ENCODE assay signal across 8 cellular contexts in the genomic region with DNA sequence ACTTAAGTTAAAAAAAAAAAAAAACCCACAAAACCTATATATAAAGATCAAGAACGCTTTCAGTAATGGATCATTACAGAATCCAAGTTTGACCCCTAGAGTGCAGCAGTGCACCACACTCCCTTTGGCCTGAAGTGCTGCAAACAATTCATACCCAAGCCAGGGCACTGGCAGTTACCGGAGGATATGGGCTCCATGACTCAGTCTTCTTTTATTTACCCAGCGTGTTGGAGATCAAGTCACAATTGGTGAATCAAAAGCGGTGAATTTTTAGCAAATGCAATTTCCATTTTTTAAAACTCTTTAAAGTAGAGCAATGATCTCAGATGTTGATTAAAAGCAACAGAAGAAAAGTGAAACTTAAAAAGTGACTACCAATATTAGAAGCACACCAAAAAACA. TPM values are rescaled to one million over a fixed set of nuclear protein-coding genes. Genes with fewer than 3 reads are reported as not detected.
DNase-seq lines count a peak whose midpoint lies in the region; ATAC-seq and TF ChIP-seq lines count a peak whose summit lies in the region.

No MANE protein-coding gene starts in this region.

- ATAC-seq in GM18861 (IDR thresholded peaks at IDR 0.05; ENCODE audit: unreplicated experiment) (peak; percentile 77), gastroesophageal sphincter (peak; percentile 93), thoracic aorta (ENCODE audit: insufficient number of reproducible peaks, low FRiP score, low read depth) (peak; percentile 88)

- TF ChIP-seq POLR2A in gastroesophageal sphincter (IDR thresholded peaks at IDR 0.05): no peak

- TF ChIP-seq CTCF in gastroesophageal sphincter (IDR thresholded peaks at IDR 0.05) (peak; percentile 72 to 83 (median 76)), osteocyte (IDR thresholded peaks at IDR 0.05) (peak; percentile 85), thoracic aorta (IDR thresholded peaks at IDR 0.05) (peak; percentile 75)

- H3K9ac ChIP-seq in SK-N-MC (ENCODE audit: insufficient read length): no peak overlapping the region

- peak overlapping the region; percentile 62 for H3K27ac Mint-ChIP-seq in activated naive CD4-positive, alpha-beta T cell treated with anti-CD3 and anti-CD28 coated beads for 36 hours
- H3K27ac Mint-ChIP-seq in osteocyte (ENCODE audit: unreplicated experiment): peak overlapping the region; percentile 64

- CTCF ChIA-PET in activated naive CD4-positive, alpha-beta T cell treated with anti-CD3 and anti-CD28 coated beads for 36 hours (lab: Charles Lee): interaction anchor here (0.7 to 7.8 kb wide), 25 partner anchors 8 to 580 kb away, joined by 3 to 105 read pairs (median 5); no protein-coding TSS in a partner anchor

- no peaks in the 10 kb centered on the region for H3K9me3 ChIP-seq in MG63
- no peaks in the 10 kb centered on the region for H3K9me3 ChIP-seq in SK-N-MC (ENCODE audit: low read depth, low read length)
- H3K9me3 ChIP-seq in gastroesophageal sphincter: no peaks in the 10 kb centered on the region
- H3K9me3 ChIP-seq in thoracic aorta: no peaks in the 10 kb centered on the region

- H3K27me3 ChIP-seq in ACC112 (ENCODE audit: insufficient read depth, low read length): no peaks in the 10 kb centered on the region
- no peaks in the 10 kb centered on the region for H3K27me3 ChIP-seq in MG63
- H3K27me3 ChIP-seq in gastroesophageal sphincter: no peaks in the 10 kb centered on the region
- no peaks in the 10 kb centered on the region for H3K27me3 ChIP-seq in thoracic aorta (replicated peaks; ENCODE audit: insufficient read depth)

- H3K4me1 ChIP-seq in ACC112 (ENCODE audit: control insufficient read depth, insufficient read depth, low read length, unreplicated experiment) (peaks cover 11% of the 10 kb centered on the region), gastroesophageal sphincter (peaks cover 0 to 19% (median 4%) of the 10 kb centered on the region in 3 donors), thoracic aorta (ENCODE audit: control insufficient read depth in 1 of 2, low read depth in 2 of 2) (peaks cover 0 to 9% of the 10 kb centered on the region in 2 donors)

- peak; percentile 86 for DNase-seq in MG63
- no peak for DNase-seq in SK-N-MC (ENCODE audit: low read depth, low spot score)
- peak; percentile 91 for DNase-seq in activated naive CD4-positive, alpha-beta T cell treated with anti-CD3 and anti-CD28 coated beads for 36 hours
- peak; percentile 87 for DNase-seq in osteocyte (ENCODE audit: extremely low spot score, unreplicated experiment)
- DNase-seq in thoracic aorta (ENCODE audit: low spot score): peak; percentile 48

- H3K27ac ChIP-seq in ACC112 (ENCODE audit: low read depth, low read length) (peak overlapping the region; percentile 39), SK-N-MC (peak overlapping the region; percentile 52; the same call in 1 of the 2 replicates), gastroesophageal sphincter (peak overlapping the region in 2 of 4 donors; percentile 24 to 25), thoracic aorta (peak overlapping the region in 1 of 2 donors; percentile 0)

- H3K4me3 ChIP-seq in ACC112 (ENCODE audit: low read depth, low read length): peak overlapping the region; percentile 54
- peak overlapping the region; percentile 6; the same call in 1 of the 2 replicates for H3K4me3 ChIP-seq in MG63
- H3K4me3 ChIP-seq in SK-N-MC: no peak overlapping the region
- no peak overlapping the region for H3K4me3 ChIP-seq in gastroesophageal sphincter
- H3K4me3 ChIP-seq in thoracic aorta: peak overlapping the region; percentile 23

- 3 to 11% methylated on average over 3 to 4 of the region's 4 CpGs for WGBS in gastroesophageal sphincter (ENCODE audit: low coverage in 1 of 2), 2 donors

- peaks cover 23% of the 10 kb centered on the region for H3K4me1 Mint-ChIP-seq in activated naive CD4-positive, alpha-beta T cell treated with anti-CD3 and anti-CD28 coated beads for 36 hours (ENCODE audit: low read depth)
- peaks cover 17% of the 10 kb centered on the region for H3K4me1 Mint-ChIP-seq in osteocyte (ENCODE audit: unreplicated experiment)

- H3K36me3 ChIP-seq in ACC112 (ENCODE audit: insufficient read depth, low read length) (peaks cover 4% of the 10 kb centered on the region; the same call in 1 of the 2 replicates), MG63 (peaks cover 20% of the 10 kb centered on the region), SK-N-MC (ENCODE audit: insufficient read depth, low read length) (0 out of 2 replicates have a peak, but pooled peaks cover 4% of the 10 kb centered on the region), gastroesophageal sphincter (peaks cover 0 to 40% of the 10 kb centered on the region in 2 donors), thoracic aorta (peaks cover under 1% of the 10 kb centered on the region)

- H2AFZ ChIP-seq in ACC112 (ENCODE audit: low read length, unreplicated experiment): no peak overlapping the region

- H3K4me3 Mint-ChIP-seq in activated naive CD4-positive, alpha-beta T cell treated with anti-CD3 and anti-CD28 coated beads for 36 hours: peak overlapping the region; percentile 41
- peak overlapping the region; percentile 45 for H3K4me3 Mint-ChIP-seq in osteocyte (ENCODE audit: unreplicated experiment)

- H3K79me2 ChIP-seq in ACC112 (ENCODE audit: control insufficient read depth, insufficient read depth, low read length, unreplicated experiment): no peaks in the 10 kb centered on the region

- H3K36me3 Mint-ChIP-seq in activated naive CD4-positive, alpha-beta T cell treated with anti-CD3 and anti-CD28 coated beads for 36 hours (ENCODE audit: low read depth): peaks cover 2% of the 10 kb centered on the region
- H3K36me3 Mint-ChIP-seq in osteocyte (ENCODE audit: unreplicated experiment): peaks cover 6% of the 10 kb centered on the region

- intact Hi-C loops in activated naive CD4-positive, alpha-beta T cell treated with anti-CD3 and anti-CD28 coated beads for 36 hours (cut with micrococcal nuclease): loop anchor here (1.0 to 5.0 kb wide), 7 partner anchors 27 to 242 kb away; no protein-coding TSS in a partner anchor

- no peaks in the 10 kb centered on the region for H3K27me3 Mint-ChIP-seq in activated naive CD4-positive, alpha-beta T cell treated with anti-CD3 and anti-CD28 coated beads for 36 hours (ENCODE audit: low read depth)
- H3K27me3 Mint-ChIP-seq in osteocyte (ENCODE audit: unreplicated experiment): no peaks in the 10 kb centered on the region

- TF ChIP-seq EP300 in gastroesophageal sphincter (IDR thresholded peaks at IDR 0.05): no peak

- H3K9me3 Mint-ChIP-seq in activated naive CD4-positive, alpha-beta T cell treated with anti-CD3 and anti-CD28 coated beads for 36 hours: no peaks in the 10 kb centered on the region
- no peaks in the 10 kb centered on the region for H3K9me3 Mint-ChIP-seq in osteocyte (ENCODE audit: unreplicated experiment)

RNA-seq across cellular contexts. Expression of gene ZNF652, which starts 46.5 kb away (rescaled TPM):
- 5.5 and 8.1 TPM in 2 replicates for total RNA-seq in MG63 (2014; rRNA removed; shearing (Covaris generic); ENCODE audit: low replicate concordance)
- 1 to 10 TPM; 5.5 to 5.8 TPM for total RNA-seq in activated naive CD4-positive, alpha-beta T cell treated with anti-CD3 and anti-CD28 coated beads for 36 hours
- total RNA-seq in gastroesophageal sphincter (100 to 1,000 TPM in 2 of 4 donors, 10 to 100 TPM in 2; 56.0 to 124 (median 92.2) TPM), osteocyte (37.4 and 38.7 TPM in 2 replicates), thoracic aorta (10 to 100 TPM; 36.1 to 40.0 TPM)

Comparison
In these comparisons a context has a peak if more than half of its experiments do, and no peak if none do; other contexts are left out.
1. H3K4me3 ChIP-seq: peak in ACC112 (single experiment), MG63 (single experiment) and thoracic aorta (single experiment); none in SK-N-MC (single experiment) and gastroesophageal sphincter (0 of 2).
2. Peak in every context shown above with its lines, with median percentiles within 50 percentile points of each other: ATAC-seq and CTCF ChIP-seq.